In genomic region chr14:103563089-103563620, GRCh38 we compare ENCODE assay signal across 1 cellular context.
TF ChIP-seq lines count a peak whose summit lies in the region.

No MANE protein-coding gene starts in this region.

TF ChIP-seq in HEK293, 187 proteins besides CTCF, POLR2A, EP300 and RAD21 (continued from another document):
- TF ChIP-seq TSHZ1 (tag by site-specific recombination; IDR thresholded peaks at IDR 0.05; ENCODE audit: borderline replicate concordance) (no peak), ZNF248 (tag by site-specific recombination; IDR thresholded peaks at IDR 0.05) (no peak), OVOL3 (tag by site-specific recombination; IDR thresholded peaks at IDR 0.05) (no peak), MEIS1 (CRISPR knock-in tag; IDR thresholded peaks at IDR 0.05; ENCODE audit: borderline replicate concordance) (no peak), ZXDB (tag by site-specific recombination; IDR thresholded peaks at IDR 0.05) (peak; percentile 71; the same call in 1 of the 2 replicates), ZNF777 (tag by site-specific recombination; IDR thresholded peaks at IDR 0.05; ENCODE audit: borderline replicate concordance) (no peak), KLF16 (tag by site-specific recombination; IDR thresholded peaks at IDR 0.05) (peak; percentile 75; the same call in 1 of the 2 replicates), ZBTB7A (tag by site-specific recombination; IDR thresholded peaks at IDR 0.05; ENCODE audit: low read depth) (no peak), ZBTB8A (tag by site-specific recombination; IDR thresholded peaks at IDR 0.05) (no peak), ZNF394 (tag by site-specific recombination; IDR thresholded peaks at IDR 0.05; ENCODE audit: borderline replicate concordance) (no peak), ZNF585B (tag by site-specific recombination; IDR thresholded peaks at IDR 0.05) (no peak), ZNF792 (tag by site-specific recombination; IDR thresholded peaks at IDR 0.05) (no peak), EGR2 (tag by site-specific recombination; IDR thresholded peaks at IDR 0.05; ENCODE audit: low read depth) (no peak), ZBTB21 (tag by site-specific recombination; IDR thresholded peaks at IDR 0.05) (no peak), ATF2 (tag by site-specific recombination; IDR thresholded peaks at IDR 0.05; ENCODE audit: low read depth) (no peak), ZEB2 (tag by site-specific recombination; IDR thresholded peaks at IDR 0.05) (peak; percentile 12; the same call in 1 of the 2 replicates), KLF9 (tag by site-specific recombination; IDR thresholded peaks at IDR 0.05; ENCODE audit: low read depth) (no peak), ZNF138 (tag by site-specific recombination; IDR thresholded peaks at IDR 0.05; ENCODE audit: borderline replicate concordance) (no peak), ZFP37 (tag by site-specific recombination; IDR thresholded peaks at IDR 0.05) (no peak), ZNF184 (tag by site-specific recombination; IDR thresholded peaks at IDR 0.05) (no peak), ZNF423 (tag by site-specific recombination; IDR thresholded peaks at IDR 0.05) (no peak), OSR2 (tag by site-specific recombination; IDR thresholded peaks at IDR 0.05) (no peak), ZIC2 (tag by site-specific recombination; IDR thresholded peaks at IDR 0.05) (no peak), KLF10 (tag by site-specific recombination; IDR thresholded peaks at IDR 0.05) (no peak), ZNF223 (tag by site-specific recombination; IDR thresholded peaks at IDR 0.05) (no peak), ZNF510 (tag by site-specific recombination; IDR thresholded peaks at IDR 0.05; ENCODE audit: insufficient replicate concordance) (no peak), ZNF629 (tag by site-specific recombination; IDR thresholded peaks at IDR 0.05) (no peak)
